ENCODE assay signal across 11 cellular contexts in genomic region chr20:21397341-21398108, GRCh38. TPM values are rescaled to one million over a fixed set of nuclear protein-coding genes. Genes with fewer than 3 reads are reported as not detected.
DNase-seq lines count a peak whose midpoint lies in the region; ATAC-seq lines count a peak whose summit lies in the region.
"Had no signal": no experiment of that assay in that cellular context is flagged by ENCODE, and none has a peak within 500 bp of the region (broad histone marks: within the 10 kb centered on the region; RNA-seq: fewer than 3 reads in every experiment).

TSS of gene NKX2-4 (minus strand) at chr20:21397526. CDS start at chr20:21397399, 127 bp downstream.

- in situ Hi-C loops in KBM-7 (cut with MboI; ENCODE audit: low pct_unique_long_range_greater_than_20kb, low sequenced_read_pairs), result no loop called here

- no peak within 1 kb of the TSS for H3K9ac ChIP-seq in BLaER1

- peaks cover 78% of the 10 kb centered on the region for H3K27me3 Mint-ChIP-seq in activated naive CD8-positive, alpha-beta T cell treated with anti-CD3 and anti-CD28 coated beads, Interleukin-2, amount 10 ng/mL, durations not matched to agents 7 days and 5 days
- peaks cover 36 to 67% of the 10 kb centered on the region in 2 donors for H3K27me3 Mint-ChIP-seq in natural killer cell treated with Interleukin-12 subunit alpha and Interleukin-12 subunit beta and Interleukin-15 and Interleukin-18, amount 100 ng/mL, for 72 hours

- H3K9me3 Mint-ChIP-seq in activated naive CD8-positive, alpha-beta T cell treated with anti-CD3 and anti-CD28 coated beads, Interleukin-2, amount 10 ng/mL, durations not matched to agents 7 days and 5 days, result no peaks in the 10 kb centered on the region
- H3K9me3 Mint-ChIP-seq in natural killer cell treated with Interleukin-12 subunit alpha and Interleukin-12 subunit beta and Interleukin-15 and Interleukin-18, amount 100 ng/mL, for 72 hours, result no peaks in the 10 kb centered on the region

- H3K27ac Mint-ChIP-seq in activated naive CD8-positive, alpha-beta T cell treated with anti-CD3 and anti-CD28 coated beads, Interleukin-2, amount 10 ng/mL, durations not matched to agents 7 days and 5 days, result no peak within 1 kb of the TSS
- peak within 1 kb of the TSS in 1 of 2 donors; percentile 11 for H3K27ac Mint-ChIP-seq in natural killer cell treated with Interleukin-12 subunit alpha and Interleukin-12 subunit beta and Interleukin-15 and Interleukin-18, amount 100 ng/mL, for 72 hours

- H3K4me2 ChIP-seq in BLaER1, result no peak within 1 kb of the TSS

- no peaks in the 10 kb centered on the region for H3K36me3 ChIP-seq in BLaER1

- H4K20me1 ChIP-seq in BLaER1, result no peaks in the 10 kb centered on the region

- H3K4me1 Mint-ChIP-seq in activated naive CD8-positive, alpha-beta T cell treated with anti-CD3 and anti-CD28 coated beads, Interleukin-2, amount 10 ng/mL, durations not matched to agents 7 days and 5 days, result peaks cover 15% of the 10 kb centered on the region
- H3K4me1 Mint-ChIP-seq in natural killer cell treated with Interleukin-12 subunit alpha and Interleukin-12 subunit beta and Interleukin-15 and Interleukin-18, amount 100 ng/mL, for 72 hours (ENCODE audit: low read depth in 2 of 2), result peaks cover 13 to 15% of the 10 kb centered on the region in 2 donors

- POLR2A ChIA-PET in activated naive CD8-positive, alpha-beta T cell treated with anti-CD3 and anti-CD28 coated beads, Interleukin-2, amount 10 ng/mL, durations not matched to agents 7 days and 5 days (lab: Charles Lee), result no interaction called here

- ATAC-seq in HG02885 (IDR thresholded peaks at IDR 0.05; ENCODE audit: poor library complexity, unreplicated experiment), result peak; percentile 13
- ATAC-seq in activated naive CD8-positive, alpha-beta T cell treated with anti-CD3 and anti-CD28 coated beads, Interleukin-2, amount 10 ng/mL, durations not matched to agents 7 days and 5 days (ENCODE audit: low read depth), result no peak
- ATAC-seq in natural killer cell treated with Interleukin-12 subunit alpha and Interleukin-12 subunit beta and Interleukin-15 and Interleukin-18, amount 100 ng/mL, for 72 hours, result peak in 1 of 2 donors; percentile 13

- no peaks in the 10 kb centered on the region for H3K36me3 Mint-ChIP-seq in activated naive CD8-positive, alpha-beta T cell treated with anti-CD3 and anti-CD28 coated beads, Interleukin-2, amount 10 ng/mL, durations not matched to agents 7 days and 5 days
- H3K36me3 Mint-ChIP-seq in natural killer cell treated with Interleukin-12 subunit alpha and Interleukin-12 subunit beta and Interleukin-15 and Interleukin-18, amount 100 ng/mL, for 72 hours, result peaks cover 13% of the 10 kb centered on the region

- no peak for DNase-seq in activated naive CD8-positive, alpha-beta T cell treated with anti-CD3 and anti-CD28 coated beads, Interleukin-2, amount 10 ng/mL, durations not matched to agents 7 days and 5 days
- no peak for DNase-seq in natural killer cell treated with Interleukin-12 subunit alpha and Interleukin-12 subunit beta and Interleukin-15 and Interleukin-18, amount 100 ng/mL, for 72 hours (ENCODE audit: low spot score)
- DNase-seq in NCI-H526 treated with DMSO at 0.1 percent for 48 hours (lab: John Stamatoyannopoulos, UW) (no peak), NCI-H187 treated with DMSO at 0.1 percent for 48 hours (lab: John Stamatoyannopoulos, UW) (no peak), KBM-7 (no peak)
- no peak for DNase-seq in activated effector memory CD4-positive, alpha-beta T cell treated with anti-CD3 and anti-CD28 coated beads, Interleukin-2, amount 50 U/mL, for 16 hours
- DNase-seq: DND-41 had no signal

- peaks cover 35% of the 10 kb centered on the region for H3K27me3 ChIP-seq in BLaER1

- H3K27ac ChIP-seq in BLaER1, result no peak within 1 kb of the TSS

- H3K4me3 Mint-ChIP-seq in activated naive CD8-positive, alpha-beta T cell treated with anti-CD3 and anti-CD28 coated beads, Interleukin-2, amount 10 ng/mL, durations not matched to agents 7 days and 5 days, result peak within 1 kb of the TSS; percentile 67
- H3K4me3 Mint-ChIP-seq in natural killer cell treated with Interleukin-12 subunit alpha and Interleukin-12 subunit beta and Interleukin-15 and Interleukin-18, amount 100 ng/mL, for 72 hours, result peak within 1 kb of the TSS; percentile 43

- peaks cover 27% of the 10 kb centered on the region for H3K9me3 ChIP-seq in BLaER1

- no peaks in the 10 kb centered on the region for H3K4me1 ChIP-seq in BLaER1

- H3K4me3 ChIP-seq in BLaER1, result peak within 1 kb of the TSS; percentile 25; the same call in 1 of the 2 replicates

RNA-seq across cellular contexts. Expression of gene NKX2-4, which starts in this region (rescaled TPM):
- not detected for total RNA-seq in activated naive CD8-positive, alpha-beta T cell treated with anti-CD3 and anti-CD28 coated beads, Interleukin-2, amount 10 ng/mL, durations not matched to agents 7 days and 5 days
- not detected for total RNA-seq in natural killer cell treated with Interleukin-12 subunit alpha and Interleukin-12 subunit beta and Interleukin-15 and Interleukin-18, amount 100 ng/mL, for 72 hours
- total RNA-seq: esophagus mucosa, myocyte had no signal
